In genomic region chr2:25279091-25279651, GRCh38 we compare ENCODE assay signal across 8 cellular contexts.
A peak's percentile ranks its signal among the peaks of the same experiment; 100 is the strongest.
DNase-seq lines count a peak whose midpoint lies in the region; ATAC-seq, FAIRE-seq and TF ChIP-seq lines count a peak whose summit lies in the region.

No MANE protein-coding gene starts in this region.

- H2AFZ ChIP-seq in endothelial cell of umbilical vein (ENCODE audit: low read depth, low read length): peak overlapping the region; percentile 21

- no TSS peak for BruUV-seq in endothelial cell of umbilical vein (replicated peaks; lab: Mats Ljungman, UMichigan)

- no peaks in the 10 kb centered on the region for H3K9me1 ChIP-seq in endothelial cell of umbilical vein (replicated peaks; ENCODE audit: control insufficient read depth, extremely low read depth, insufficient read depth, low read length)

- dilution Hi-C loops in endothelial cell of umbilical vein (cut with MboI; ENCODE audit: extremely low pct_ligation_motif_present, low sequenced_read_pairs): no loop called here

- H3K27me3 ChIP-seq in endothelial cell of umbilical vein (ENCODE audit: control insufficient read depth in 2 of 2, insufficient read depth in 2 of 2, low read length in 2 of 2): no peaks in the 10 kb centered on the region

- H3K4me2 ChIP-seq in endothelial cell of umbilical vein (ENCODE audit: insufficient read depth, low read length): no peak overlapping the region

- no peaks in the 10 kb centered on the region for H3K36me3 ChIP-seq in endothelial cell of umbilical vein (ENCODE audit: control insufficient read depth in 2 of 2, extremely low read depth in 1 of 2, insufficient read depth in 2 of 2, low read length in 2 of 2)

- no peak for TF ChIP-seq POLR2A in endothelial cell of umbilical vein (IDR thresholded peaks at IDR 0.05; ENCODE audit: low read depth, low read length)

- intact Hi-C loops in endothelial cell of umbilical vein (cut with micrococcal nuclease): loop anchor here (10.0 kb wide), 1 partner anchor 286 kb away; no protein-coding TSS in a partner anchor

- POLR2A ChIA-PET in endothelial cell of umbilical vein (lab: Charles Lee): no interaction called here

- H3K79me2 ChIP-seq in endothelial cell of umbilical vein (ENCODE audit: control insufficient read depth, insufficient read depth, low read length): no peaks in the 10 kb centered on the region

- peak; percentile 40 to 44 for DNase-seq in activated T-cell treated with anti-CD3 and anti-CD28 coated beads, Interleukin-2, amount 50 U/mL, for 48 hours
- no peak for DNase-seq in activated T-cell treated with anti-CD3 and anti-CD28 coated beads, Interleukin-2, amount 50 U/mL, for 1 hour
- DNase-seq in NOMO-1 treated with dmso at 0.1 percent for 144 hours (lab: John Stamatoyannopoulos, UW; ENCODE audit: unreplicated experiment) (peak; percentile 79), endothelial cell of umbilical vein (ENCODE audit: low read depth, low spot score) (peak; percentile 36), nucleus accumbens (lab: John Stamatoyannopoulos, UW) (peak in 40 of 56 donors; percentile 20 to 75 (median 41)), HCEC 1CT (no peak), NCI-H1436 treated with DMSO at 0.1 percent for 48 hours (lab: John Stamatoyannopoulos, UW) (no peak)

- peaks cover 15% of the 10 kb centered on the region for H3K4me1 ChIP-seq in endothelial cell of umbilical vein (ENCODE audit: control insufficient read depth, extremely low read depth, insufficient read depth, low read length)

- no peaks in the 10 kb centered on the region for H4K20me1 ChIP-seq in endothelial cell of umbilical vein (replicated peaks; ENCODE audit: control insufficient read depth, extremely low read depth, insufficient read depth, low read length)

- peak; percentile 69 for ATAC-seq in HG02884 (IDR thresholded peaks at IDR 0.05; ENCODE audit: unreplicated experiment)

- H3K27ac ChIP-seq in endothelial cell of umbilical vein (ENCODE audit: insufficient read depth, low read depth, low read length): no peak overlapping the region

- no peaks in the 10 kb centered on the region for H3K9me3 ChIP-seq in endothelial cell of umbilical vein (replicated peaks; ENCODE audit: control insufficient read depth, insufficient read depth, low read length)

- H3K9ac ChIP-seq in endothelial cell of umbilical vein (replicated peaks; ENCODE audit: extremely low read depth, insufficient read depth, low read length): no peak overlapping the region

- peak; percentile 44 for FAIRE-seq in endothelial cell of umbilical vein (lab: Jason Lieb, UNC)

- H3K4me3 ChIP-seq in endothelial cell of umbilical vein (replicated peaks in 1 of 3; ENCODE audit: insufficient read depth in 1 of 3, low read depth in 1 of 3, low read length in 3 of 3): no peak overlapping the region

- CTCF ChIA-PET in endothelial cell of umbilical vein (lab: Charles Lee): interaction anchor here (0.8 to 6.2 kb wide), 5 partner anchors 14 to 83 kb away, joined by 3 to 59 read pairs (median 4); no protein-coding TSS in a partner anchor

- TF ChIP-seq CTCF in endothelial cell of umbilical vein (IDR thresholded peaks at IDR 0.05; ENCODE audit: extremely low read depth in 1 of 2, insufficient read depth in 1 of 2, low read depth in 1 of 2, low read length in 2 of 2): no peak

TF ChIP-seq in endothelial cell of umbilical vein, 7 proteins besides CTCF, POLR2A, EP300 and RAD21:
- TF ChIP-seq FOS (IDR thresholded peaks at IDR 0.05; ENCODE audit: borderline replicate concordance, insufficient read depth, low read length): no peak
- no peak for TF ChIP-seq JUN (IDR thresholded peaks at IDR 0.05; ENCODE audit: borderline replicate concordance, insufficient read depth, insufficient read length, low read depth)
- TF ChIP-seq MYC (IDR thresholded peaks at IDR 0.05; ENCODE audit: low read depth, low read length): no peak
- TF ChIP-seq POLR2AphosphoS5 (IDR thresholded peaks at IDR 0.05; ENCODE audit: insufficient read depth, low read depth, low read length): no peak
- TF ChIP-seq EZH2 (IDR thresholded peaks at IDR 0.05; ENCODE audit: borderline replicate concordance, low read depth, low read length, severe bottlenecking): no peak
- TF ChIP-seq GATA2 (IDR thresholded peaks at IDR 0.05; ENCODE audit: insufficient read depth, insufficient read length, low read depth, low read length): no peak
- no peak for TF ChIP-seq MAX (IDR thresholded peaks at IDR 0.05; ENCODE audit: insufficient read depth, insufficient read length)
TF ChIP-seq in endothelial cell of umbilical vein: peak in this region for 0.

Comparison
In these comparisons a context has a peak if more than half of its experiments do, and no peak if none do; other contexts are left out.
1. DNase-seq: peak in activated T-cell treated with anti-CD3 and anti-CD28 coated beads, Interleukin-2, amount 50 U/mL, for 48 hours (2 of 2), NOMO-1 treated with dmso at 0.1 percent for 144 hours (single experiment), endothelial cell of umbilical vein (single experiment) and nucleus accumbens (40 of 56); none in activated T-cell treated with anti-CD3 and anti-CD28 coated beads, Interleukin-2, amount 50 U/mL, for 1 hour (single experiment), HCEC 1CT (single experiment) and NCI-H1436 treated with DMSO at 0.1 percent for 48 hours (single experiment).